In the genomic region with DNA sequence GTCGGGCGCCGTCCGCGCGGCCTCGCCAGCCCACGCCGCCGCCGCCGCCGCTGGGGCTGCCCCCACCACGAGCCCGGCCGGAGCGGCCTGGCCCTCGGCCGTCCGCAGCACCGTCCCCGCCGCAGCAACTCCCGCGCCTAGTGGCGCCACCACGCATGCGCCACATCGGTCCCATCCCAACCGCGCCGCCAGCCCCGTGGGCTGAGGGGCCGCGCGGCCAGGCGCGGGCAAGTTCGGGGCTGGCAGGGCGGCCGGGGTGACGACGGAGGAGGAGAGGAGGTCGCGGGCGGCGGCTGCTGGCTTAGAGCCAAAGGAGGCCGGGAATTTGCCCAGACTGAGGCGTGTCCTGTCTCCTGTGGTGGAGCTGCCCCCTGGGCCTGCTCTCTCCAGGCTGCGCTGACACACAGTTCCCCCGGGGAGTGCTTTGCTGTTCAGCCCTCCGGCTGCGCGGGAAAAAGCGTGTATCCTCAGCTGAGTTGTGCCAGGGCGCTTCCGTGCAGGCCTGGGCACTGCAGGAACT, we compare ENCODE assay signal across 8 cellular contexts. TPM values are rescaled to one million over a fixed set of nuclear protein-coding genes. Genes with fewer than 3 reads are reported as not detected.
A peak's percentile ranks its signal among the peaks of the same experiment; 100 is the strongest.
DNase-seq lines count a peak whose midpoint lies in the region; ATAC-seq and TF ChIP-seq lines count a peak whose summit lies in the region.

A gene (minus strand): TSS at position 298 of the 520 bp plus-strand sequence. CDS start 132 bp downstream, at position 166.

- peak; percentile 55 to 80 for TF ChIP-seq POLR2A in gastroesophageal sphincter (IDR thresholded peaks at IDR 0.05)

- TF ChIP-seq CTCF in gastroesophageal sphincter (IDR thresholded peaks at IDR 0.05) (peak in 3 of 4 experiments; percentile 37 to 79 (median 64)), nephron (IDR thresholded peaks at IDR 0.05; ENCODE audit: unreplicated experiment in 3 of 3) (no peak)

- peak within 1 kb of the TSS; percentile 61 for H3K4me3 Mint-ChIP-seq in activated naive CD8-positive, alpha-beta T cell
- H3K4me3 Mint-ChIP-seq in nephron = peak within 1 kb of the TSS in 2 of 3 experiments; percentile 13 to 26

- peaks cover 16% of the 10 kb centered on the region for H3K27me3 Mint-ChIP-seq in activated naive CD8-positive, alpha-beta T cell
- H3K27me3 Mint-ChIP-seq in nephron (ENCODE audit: low read depth) = no peaks in the 10 kb centered on the region

- peaks cover 0 to 29% (median 4%) of the 10 kb centered on the region in 3 donors for H3K4me1 ChIP-seq in gastroesophageal sphincter

- peak; percentile 88 for ATAC-seq in gastroesophageal sphincter
- no peak for ATAC-seq in GM21619 (IDR thresholded peaks at IDR 0.05; ENCODE audit: unreplicated experiment)
- no peak for ATAC-seq in GM21528 (IDR thresholded peaks at IDR 0.05; ENCODE audit: low FRiP score, unreplicated experiment)

- H3K4me1 Mint-ChIP-seq in activated naive CD8-positive, alpha-beta T cell (ENCODE audit: low read depth) = peaks cover 4% of the 10 kb centered on the region
- peaks cover 16% of the 10 kb centered on the region for H3K4me1 Mint-ChIP-seq in nephron

- in situ Hi-C loops in Caki2 (cut with HindIII; ENCODE audit: low pct_unique_long_range_greater_than_20kb, low sequenced_read_pairs) = no loop called here

- H3K9me3 ChIP-seq in gastroesophageal sphincter = peaks cover 0 to under 1% (median 0%) of the 10 kb centered on the region in 3 donors

- H3K27me3 ChIP-seq in H7 (ENCODE audit: control insufficient read depth, insufficient read depth, low read length) (no peaks in the 10 kb centered on the region), gastroesophageal sphincter (no peaks in the 10 kb centered on the region)

- DNase-seq in Caki2 (ENCODE audit: low read depth) = peak; percentile 93
- peak; percentile 20 for DNase-seq in H7
- DNase-seq in NCI-H2107 (lab: John Stamatoyannopoulos, UW) = peak; percentile 62

- no peak within 1 kb of the TSS for H3K27ac Mint-ChIP-seq in activated naive CD8-positive, alpha-beta T cell
- H3K27ac Mint-ChIP-seq in nephron = peak within 1 kb of the TSS; percentile 68 to 84 (median 82)

- H3K27ac ChIP-seq in gastroesophageal sphincter = peak within 1 kb of the TSS; percentile 96 to 100 (median 98)

- WGBS in gastroesophageal sphincter (ENCODE audit: low coverage in 1 of 2), 2 donors = no CpG with 5 or more reads among the region's 57 CpGs

- TF ChIP-seq EP300 in gastroesophageal sphincter (IDR thresholded peaks at IDR 0.05) = no peak

- H3K4me3 ChIP-seq in H7 (ENCODE audit: insufficient read depth, low read depth, low read length) = peak within 1 kb of the TSS; percentile 52; the same call in 1 of the 2 replicates
- peak within 1 kb of the TSS; percentile 91 to 94 for H3K4me3 ChIP-seq in gastroesophageal sphincter

- H3K36me3 Mint-ChIP-seq in activated naive CD8-positive, alpha-beta T cell = no peaks in the 10 kb centered on the region
- no peaks in the 10 kb centered on the region for H3K36me3 Mint-ChIP-seq in nephron (ENCODE audit: low read depth)

- no peaks in the 10 kb centered on the region for H3K36me3 ChIP-seq in H7 (replicated peaks; ENCODE audit: control insufficient read depth, insufficient read depth, low read length)
- no peaks in the 10 kb centered on the region for H3K36me3 ChIP-seq in gastroesophageal sphincter

- H3K9me3 Mint-ChIP-seq in activated naive CD8-positive, alpha-beta T cell (ENCODE audit: low read depth) = peaks cover 14% of the 10 kb centered on the region
- peaks cover 7% of the 10 kb centered on the region for H3K9me3 Mint-ChIP-seq in nephron

RNA-seq across cellular contexts. Expression of the gene that starts here (rescaled TPM):
- 22.6 and 45.3 TPM in 2 replicates for total RNA-seq in Caki2 (2014; rRNA removed; shearing (Covaris generic); ENCODE audit: low replicate concordance)
- total RNA-seq in H7 (2014; rRNA removed; shearing (Covaris generic)) = not detected in 2 replicates
- total RNA-seq in gastroesophageal sphincter = 10 to 100 TPM; 20.5 to 27.7 (median 23.8) TPM

Comparison
In these comparisons a context has a peak if more than half of its experiments do, and no peak if none do; other contexts are left out.
1. RNA of the gene that starts here (total RNA-seq): 20.5 to 27.7 TPM in gastroesophageal sphincter and 22.6 to 45.3 TPM in Caki2; not detected in H7; every median in the first group is over 10 times any median in the second.
2. Peak in DNase-seq and H3K4me3 ChIP-seq in H7; RNA of the gene not detected or under 1 TPM.
3. DNase-seq: peak in every context shown above with its lines; median percentile 93 in Caki2; 62 in NCI-H2107; 20 in H7.
4. CTCF ChIP-seq: peak in gastroesophageal sphincter (3 of 4); none in nephron (0 of 3).